In genomic region chr2:101736861-101737291, GRCh38 we compare ENCODE assay signal across 7 cellular contexts. TPM values are rescaled to one million over a fixed set of nuclear protein-coding genes. Genes with fewer than 3 reads are reported as not detected.
DNase-seq lines count a peak whose midpoint lies in the region; ATAC-seq and TF ChIP-seq lines count a peak whose summit lies in the region.

No MANE protein-coding gene starts in this region.

- no peak for TF ChIP-seq POLR2A in vagina (IDR thresholded peaks at IDR 0.05)

- H3K4me3 ChIP-seq in vagina = no peak overlapping the region

- H3K27ac Mint-ChIP-seq in T-cell = peak overlapping the region; percentile 2 to 56

- no peaks in the 10 kb centered on the region for H3K9me3 ChIP-seq in vagina

- intact Hi-C loops in vagina (cut with DNase I) = loop anchor here (10.0 kb wide), 1 partner anchor 498 kb away; no protein-coding TSS in a partner anchor

- H3K36me3 ChIP-seq in vagina = no peaks in the 10 kb centered on the region

- POLR2A ChIA-PET in T-cell (lab: Charles Lee) = no interaction called here

- ATAC-seq in HG02610 (IDR thresholded peaks at IDR 0.05; ENCODE audit: unreplicated experiment) = peak; percentile 68
- ATAC-seq in T-cell (replicated peaks in 1 of 4) = peak in 1 of 4 experiments; percentile 19
- no peak for ATAC-seq in GM21786 (IDR thresholded peaks at IDR 0.05; ENCODE audit: unreplicated experiment)

- no peaks in the 10 kb centered on the region for H3K27me3 ChIP-seq in vagina

- H3K4me1 ChIP-seq in vagina = peaks cover 64% of the 10 kb centered on the region

- H3K4me3 Mint-ChIP-seq in T-cell = peak overlapping the region in 1 of 3 donors; percentile 16

- CTCF ChIA-PET in T-cell (lab: Charles Lee) = interaction anchor here in 1 of 2 donors (1.1 kb wide), 1 partner anchor 9 kb away, joined by 5 read pairs; no protein-coding TSS in a partner anchor

- H3K27ac ChIP-seq in vagina = no peak overlapping the region

- no peak for TF ChIP-seq CTCF in vagina (IDR thresholded peaks at IDR 0.05)

- no peaks in the 10 kb centered on the region for H3K36me3 Mint-ChIP-seq in T-cell

- no peaks in the 10 kb centered on the region for H3K9me3 Mint-ChIP-seq in T-cell

- DNase-seq in T-cell (no peak), glomerular visceral epithelial cell (ENCODE audit: extremely low spot score) (peak; percentile 53), vagina (ENCODE audit: extremely low spot score in 2 of 2) (no peak), Kasumi-1 (lab: John Stamatoyannopoulos, UW) (no peak)
- DNase-seq in stimulated activated CD8-positive, alpha-beta memory T cell treated with anti-CD3 and anti-CD28 coated beads, Interleukin-15, amount 100 ng/mL, for 48 hours (ENCODE audit: low read depth in 2 of 2) = peak; percentile 31 to 50

- H3K27me3 Mint-ChIP-seq in T-cell = no peaks in the 10 kb centered on the region

- peaks cover 82 to 90% (median 89%) of the 10 kb centered on the region in 3 donors for H3K4me1 Mint-ChIP-seq in T-cell

RNA-seq across cellular contexts. Expression of gene MAP4K4, which starts 39.4 kb away (rescaled TPM):
- total RNA-seq in T-cell (100 to 1,000 TPM in 2 of 5 donors, 10 to 100 TPM in 3; 84.2 to 148 (median 93.2) TPM), vagina (75.9 TPM)

Comparison
In these comparisons a context has a peak if more than half of its experiments do, and no peak if none do; other contexts are left out.
1. DNase-seq: peak in glomerular visceral epithelial cell (single experiment) and stimulated activated CD8-positive, alpha-beta memory T cell treated with anti-CD3 and anti-CD28 coated beads, Interleukin-15, amount 100 ng/mL, for 48 hours (2 of 2); none in T-cell (0 of 34), vagina (0 of 2) and Kasumi-1 (0 of 2).